Comparison of ENCODE assay signal across 1 cellular context in genomic region chr16:14400285-14400977, GRCh38.
TF ChIP-seq lines count a peak whose summit lies in the region.

No MANE protein-coding gene starts in this region.

TF ChIP-seq in SK-N-SH, 30 proteins besides CTCF, POLR2A, EP300 and RAD21 (continued from another document):
- TF ChIP-seq, protein P1, sequence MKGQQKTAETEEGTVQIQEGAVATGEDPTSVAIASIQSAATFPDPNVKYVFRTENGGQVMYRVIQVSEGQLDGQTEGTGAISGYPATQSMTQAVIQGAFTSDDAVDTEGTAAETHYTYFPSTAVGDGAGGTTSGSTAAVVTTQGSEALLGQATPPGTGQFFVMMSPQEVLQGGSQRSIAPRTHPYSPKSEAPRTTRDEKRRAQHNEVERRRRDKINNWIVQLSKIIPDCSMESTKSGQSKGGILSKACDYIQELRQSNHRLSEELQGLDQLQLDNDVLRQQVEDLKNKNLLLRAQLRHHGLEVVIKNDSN (IDR thresholded peaks at IDR 0.05; ENCODE audit: borderline replicate concordance, low read depth) = no peak
- TF ChIP-seq MXI1 (IDR thresholded peaks at IDR 0.05; ENCODE audit: low read depth, low read length) (no peak), TAF1 (IDR thresholded peaks at IDR 0.05; ENCODE audit: borderline replicate concordance, low read depth, low read length) (no peak)
- TF ChIP-seq, protein P2, sequence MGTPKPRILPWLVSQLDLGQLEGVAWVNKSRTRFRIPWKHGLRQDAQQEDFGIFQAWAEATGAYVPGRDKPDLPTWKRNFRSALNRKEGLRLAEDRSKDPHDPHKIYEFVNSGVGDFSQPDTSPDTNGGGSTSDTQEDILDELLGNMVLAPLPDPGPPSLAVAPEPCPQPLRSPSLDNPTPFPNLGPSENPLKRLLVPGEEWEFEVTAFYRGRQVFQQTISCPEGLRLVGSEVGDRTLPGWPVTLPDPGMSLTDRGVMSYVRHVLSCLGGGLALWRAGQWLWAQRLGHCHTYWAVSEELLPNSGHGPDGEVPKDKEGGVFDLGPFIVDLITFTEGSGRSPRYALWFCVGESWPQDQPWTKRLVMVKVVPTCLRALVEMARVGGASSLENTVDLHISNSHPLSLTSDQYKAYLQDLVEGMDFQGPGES (IDR thresholded peaks at IDR 0.05; ENCODE audit: low read depth, low read length) = no peak
- TF ChIP-seq, protein P3, sequence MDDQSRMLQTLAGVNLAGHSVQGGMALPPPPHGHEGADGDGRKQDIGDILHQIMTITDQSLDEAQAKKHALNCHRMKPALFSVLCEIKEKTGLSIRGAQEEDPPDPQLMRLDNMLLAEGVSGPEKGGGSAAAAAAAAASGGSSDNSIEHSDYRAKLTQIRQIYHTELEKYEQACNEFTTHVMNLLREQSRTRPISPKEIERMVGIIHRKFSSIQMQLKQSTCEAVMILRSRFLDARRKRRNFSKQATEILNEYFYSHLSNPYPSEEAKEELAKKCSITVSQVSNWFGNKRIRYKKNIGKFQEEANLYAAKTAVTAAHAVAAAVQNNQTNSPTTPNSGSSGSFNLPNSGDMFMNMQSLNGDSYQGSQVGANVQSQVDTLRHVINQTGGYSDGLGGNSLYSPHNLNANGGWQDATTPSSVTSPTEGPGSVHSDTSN (IDR thresholded peaks at IDR 0.05) = no peak
- TF ChIP-seq, protein P4, sequence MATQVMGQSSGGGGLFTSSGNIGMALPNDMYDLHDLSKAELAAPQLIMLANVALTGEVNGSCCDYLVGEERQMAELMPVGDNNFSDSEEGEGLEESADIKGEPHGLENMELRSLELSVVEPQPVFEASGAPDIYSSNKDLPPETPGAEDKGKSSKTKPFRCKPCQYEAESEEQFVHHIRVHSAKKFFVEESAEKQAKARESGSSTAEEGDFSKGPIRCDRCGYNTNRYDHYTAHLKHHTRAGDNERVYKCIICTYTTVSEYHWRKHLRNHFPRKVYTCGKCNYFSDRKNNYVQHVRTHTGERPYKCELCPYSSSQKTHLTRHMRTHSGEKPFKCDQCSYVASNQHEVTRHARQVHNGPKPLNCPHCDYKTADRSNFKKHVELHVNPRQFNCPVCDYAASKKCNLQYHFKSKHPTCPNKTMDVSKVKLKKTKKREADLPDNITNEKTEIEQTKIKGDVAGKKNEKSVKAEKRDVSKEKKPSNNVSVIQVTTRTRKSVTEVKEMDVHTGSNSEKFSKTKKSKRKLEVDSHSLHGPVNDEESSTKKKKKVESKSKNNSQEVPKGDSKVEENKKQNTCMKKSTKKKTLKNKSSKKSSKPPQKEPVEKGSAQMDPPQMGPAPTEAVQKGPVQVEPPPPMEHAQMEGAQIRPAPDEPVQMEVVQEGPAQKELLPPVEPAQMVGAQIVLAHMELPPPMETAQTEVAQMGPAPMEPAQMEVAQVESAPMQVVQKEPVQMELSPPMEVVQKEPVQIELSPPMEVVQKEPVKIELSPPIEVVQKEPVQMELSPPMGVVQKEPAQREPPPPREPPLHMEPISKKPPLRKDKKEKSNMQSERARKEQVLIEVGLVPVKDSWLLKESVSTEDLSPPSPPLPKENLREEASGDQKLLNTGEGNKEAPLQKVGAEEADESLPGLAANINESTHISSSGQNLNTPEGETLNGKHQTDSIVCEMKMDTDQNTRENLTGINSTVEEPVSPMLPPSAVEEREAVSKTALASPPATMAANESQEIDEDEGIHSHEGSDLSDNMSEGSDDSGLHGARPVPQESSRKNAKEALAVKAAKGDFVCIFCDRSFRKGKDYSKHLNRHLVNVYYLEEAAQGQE (IDR thresholded peaks at IDR 0.05; ENCODE audit: low read depth, low read length) = no peak
